8 cellular contexts compared by ENCODE assay signal in the genomic region with DNA sequence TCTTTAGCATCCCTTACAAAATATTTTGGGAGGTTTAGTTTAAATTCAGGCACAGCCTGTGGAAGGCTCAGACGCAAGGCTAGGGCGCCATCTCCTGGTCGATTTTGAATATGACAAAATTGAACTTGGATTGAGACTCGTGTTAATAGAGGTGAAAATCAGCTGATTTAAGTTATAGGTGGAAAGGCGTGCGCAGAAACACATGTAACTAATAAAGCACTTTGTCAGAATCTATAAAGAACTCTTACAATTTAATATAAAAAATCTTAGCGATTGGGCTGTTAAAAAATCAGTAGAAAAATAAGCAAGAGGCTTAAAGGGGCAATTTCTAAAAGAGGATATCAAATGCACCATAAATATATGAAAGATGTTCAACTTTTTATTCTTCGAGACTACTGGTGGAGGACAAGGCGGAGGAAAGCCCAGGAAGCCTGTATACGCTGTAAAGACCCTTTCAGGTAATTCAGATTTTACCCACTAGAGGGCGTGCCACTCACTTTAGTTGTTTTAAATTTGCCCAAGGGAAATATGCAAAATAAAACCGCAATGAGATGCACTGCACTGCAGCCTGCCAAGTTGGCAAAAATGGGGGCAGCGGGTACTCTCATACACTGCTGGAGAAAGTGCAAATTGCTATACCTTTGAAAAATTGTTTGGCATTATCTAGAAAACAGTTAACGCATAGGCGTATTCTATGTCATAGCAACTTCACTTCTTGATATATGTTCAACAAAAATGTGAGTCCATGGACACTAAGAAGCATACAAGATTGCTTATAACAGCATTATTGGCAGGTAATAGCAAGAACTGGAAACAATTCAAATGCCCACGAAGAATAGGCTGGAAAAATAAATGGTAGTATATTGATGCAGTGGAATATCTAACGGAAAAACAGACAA.
A peak's percentile ranks its signal among the peaks of the same experiment; 100 is the strongest.
DNase-seq lines count a peak whose midpoint lies in the region; ATAC-seq, FAIRE-seq and TF ChIP-seq lines count a peak whose summit lies in the region.

No MANE protein-coding gene starts in this region.

- peak overlapping the region; percentile 19 for H3K9ac ChIP-seq in HepG2 (ENCODE audit: insufficient read depth, low read depth, low read length)

- peak overlapping the region; percentile 51 to 77 for H3K27ac ChIP-seq in coronary artery
- peak overlapping the region; percentile 25 for H3K27ac ChIP-seq in HepG2 (ENCODE audit: extremely low read length, insufficient read depth, low read length)

- peak; percentile 87 for FAIRE-seq in HepG2 (lab: Jason Lieb, UNC)

- H3K4me3 ChIP-seq in coronary artery (peak overlapping the region; percentile 71), HepG2 (replicated peaks in 1 of 3; ENCODE audit: insufficient read depth in 1 of 3, low read depth in 2 of 3, low read length in 3 of 3) (peak overlapping the region; percentile 46 to 67 (median 61))

- no peak for TF ChIP-seq EP300 in HepG2 (IDR thresholded peaks at IDR 0.05; ENCODE audit: low read depth in 2 of 2, low read length in 2 of 2)
- TF ChIP-seq EP300 in HepG2 (CRISPR knock-in tag; IDR thresholded peaks at IDR 0.05; ENCODE audit: borderline replicate concordance): no peak

- WGBS in HepG2 (ENCODE audit: low lambda C conversion rate): 3% methylated on average over 17 of the region's 17 CpGs

- no peaks in the 10 kb centered on the region for H3K36me3 ChIP-seq in HepG2 (replicated peaks in 1 of 2; ENCODE audit: control insufficient read depth in 1 of 2, insufficient read depth in 2 of 2, low read length in 2 of 2)

- peak overlapping the region; percentile 85 for H3K4me2 ChIP-seq in HepG2 (ENCODE audit: low read depth, low read length)

- ATAC-seq in GM18907 (IDR thresholded peaks at IDR 0.05; ENCODE audit: unreplicated experiment): peak; percentile 69
- peak; percentile 67 for ATAC-seq in HG03280 (IDR thresholded peaks at IDR 0.05; ENCODE audit: unreplicated experiment)
- peak; percentile 72 for ATAC-seq in HepG2

- peak; percentile 58 for TF ChIP-seq RAD21 in HepG2 (CRISPR knock-in tag; IDR thresholded peaks at IDR 0.05)

- DNase-seq in ACHN: peak; percentile 88
- DNase-seq in NCI-H345 (lab: John Stamatoyannopoulos, UW): peak; percentile 86
- DNase-seq in activated CD4-positive, alpha-beta T cell treated with anti-CD3 and anti-CD28 coated beads for 4 hours: peak; percentile 71 to 91
- no peak for DNase-seq in coronary artery (ENCODE audit: low spot score)
- DNase-seq in HepG2 (ENCODE audit: low spot score): peak; percentile 77
- peak; percentile 90 for DNase-seq in stimulated activated CD4-positive, alpha-beta T cell treated with anti-CD3 and anti-CD28 coated beads, Interleukin-4, amount 100 ng/mL, for 24 hours

- no peak for TF ChIP-seq POLR2A in HepG2 (IDR thresholded peaks at IDR 0.05; ENCODE audit: insufficient read depth in 1 of 2, low read depth in 2 of 2, low read length in 2 of 2)

- peaks cover 5% of the 10 kb centered on the region for H3K9me3 ChIP-seq in HepG2 (ENCODE audit: low read length)

- no TSS peak for BruUV-seq in HepG2 (replicated peaks; lab: Mats Ljungman, UMichigan)

- H3K27me3 ChIP-seq in HepG2 (ENCODE audit: control insufficient read depth in 1 of 2, insufficient read depth in 2 of 2, low read length in 2 of 2): peaks cover 5 to 24% of the 10 kb centered on the region in 2 experiments; a peak in 4 of 5 replicates

- CTCF ChIA-PET in HepG2 (lab: Yijun Ruan, JAX; ENCODE audit: low intra/inter-chr PET ratio, low total read pairs): interaction anchor here (0.6 to 6.9 kb wide), 12 partner anchors 19 to 295 kb away, joined by 3 to 195 read pairs (median 8); no protein-coding TSS in a partner anchor

- POLR2A ChIA-PET in HepG2 (lab: Yijun Ruan, JAX): no interaction called here

- H2AFZ ChIP-seq in HepG2 (ENCODE audit: low read length): peak overlapping the region; percentile 47

- peaks cover 37% of the 10 kb centered on the region for H3K4me1 ChIP-seq in HepG2 (ENCODE audit: insufficient read depth, low read length)

- no peaks in the 10 kb centered on the region for H4K20me1 ChIP-seq in HepG2 (ENCODE audit: insufficient read depth, low read length)

- TF ChIP-seq CTCF in coronary artery (IDR thresholded peaks at IDR 0.05) (peak; percentile 58), HepG2 (CRISPR knock-in tag; IDR thresholded peaks at IDR 0.05) (peak; percentile 70)

- in situ Hi-C loops in ACHN (cut with HindIII; ENCODE audit: low pct_ligation_motif_present, low pct_unique_long_range_greater_than_20kb, low sequenced_read_pairs): no loop called here
- in situ Hi-C loops in HepG2 (cut with HindIII; ENCODE audit: extremely low pct_ligation_motif_present, low pct_unique_long_range_greater_than_20kb): loop anchor here (10.0 kb wide), 1 partner anchor 157 kb away; no protein-coding TSS in a partner anchor

- intact Hi-C loops in HepG2 (cut with micrococcal nuclease; ENCODE audit: unreplicated experiment): loop anchor here (1.0 to 5.0 kb wide), 7 partner anchors 19 to 296 kb away; no protein-coding TSS in a partner anchor

- H3K79me2 ChIP-seq in HepG2 (ENCODE audit: insufficient read depth, low read length): no peaks in the 10 kb centered on the region

TF ChIP-seq in HepG2, 621 proteins besides CTCF, POLR2A, EP300 and RAD21 (continues in another document):
- TF ChIP-seq ZNF800 (CRISPR knock-in tag; IDR thresholded peaks at IDR 0.05) (0 out of 2 replicates have a peak, but pooled peaks have one; percentile 42), THAP11 (CRISPR knock-in tag; IDR thresholded peaks at IDR 0.05) (0 out of 2 replicates have a peak, but pooled peaks have one; percentile 4), ZC3H4 (CRISPR knock-in tag; IDR thresholded peaks at IDR 0.05; ENCODE audit: borderline replicate concordance) (no peak), ZIK1 (CRISPR knock-in tag; IDR thresholded peaks at IDR 0.05; ENCODE audit: borderline replicate concordance, low read depth) (no peak), GFI1 (CRISPR knock-in tag; IDR thresholded peaks at IDR 0.05; ENCODE audit: borderline replicate concordance) (no peak), GATAD2A (CRISPR knock-in tag; IDR thresholded peaks at IDR 0.05) (0 out of 2 replicates have a peak, but pooled peaks have one; percentile 22), REL (CRISPR knock-in tag; conservative IDR thresholded peaks at IDR 0.05) (no peak), STAG1 (CRISPR knock-in tag; IDR thresholded peaks at IDR 0.05) (peak; percentile 89), KLF16 (CRISPR knock-in tag; IDR thresholded peaks at IDR 0.05) (0 out of 4 replicates have a peak, but pooled peaks of 1 of the 2 experiments have one; percentile 19), BCL6 (CRISPR knock-in tag; IDR thresholded peaks at IDR 0.05) (no peak), AGO1 (IDR thresholded peaks at IDR 0.05; ENCODE audit: low read depth, low read length, poor library complexity, severe bottlenecking) (no peak), NFIC (IDR thresholded peaks at IDR 0.05; ENCODE audit: low read length) (peak; percentile 42; the same call in 1 of the 2 replicates), SMAD3 (CRISPR knock-in tag; IDR thresholded peaks at IDR 0.05) (no peak), HMGXB4 (CRISPR knock-in tag; IDR thresholded peaks at IDR 0.05; ENCODE audit: borderline replicate concordance in 1 of 2, low read depth in 1 of 2) (peak; percentile 22 to 43; a peak in 2 of 4 replicates), MAFK (conservative IDR thresholded peaks at IDR 0.05 in 1 of 2, IDR thresholded peaks at IDR 0.05 in 1 of 2; ENCODE audit: low read length in 2 of 2) (0 out of 4 replicates have a peak, but pooled peaks of 1 of the 2 experiments have one; percentile 2), TEAD3 (CRISPR knock-in tag; optimal IDR thresholded peaks at IDR 0.05; ENCODE audit: borderline replicate concordance) (peak; percentile 22), MEF2D (CRISPR knock-in tag; IDR thresholded peaks at IDR 0.05) (peak; percentile 50; the same call in 1 of the 2 replicates), TFAP4 (IDR thresholded peaks at IDR 0.05; ENCODE audit: borderline replicate concordance, low read depth) (0 out of 2 replicates have a peak, but pooled peaks have one; percentile 62), ZNF264 (CRISPR knock-in tag; IDR thresholded peaks at IDR 0.05) (0 out of 2 replicates have a peak, but pooled peaks have one; percentile 24)
